27 cellular contexts compared by ENCODE assay signal in the genomic region with DNA sequence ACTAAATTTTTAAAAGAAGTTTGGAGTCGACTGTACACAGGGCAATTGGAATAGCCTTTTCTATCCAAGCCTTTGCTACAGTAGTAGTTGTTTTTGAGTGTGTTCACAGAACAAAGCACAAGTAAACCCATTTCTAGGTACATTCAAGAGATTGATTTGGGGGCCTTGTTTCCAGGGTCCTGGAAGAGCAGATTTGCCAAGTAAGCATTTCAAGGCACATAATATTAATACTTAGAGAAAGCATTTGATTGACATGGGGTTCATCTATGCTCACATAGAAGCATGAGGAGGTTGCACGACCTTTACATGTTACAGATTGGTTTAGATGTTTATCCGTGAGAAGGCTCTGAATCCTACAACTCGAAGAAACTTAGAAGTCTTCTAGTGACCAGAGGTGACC.
"Had no signal": no experiment of that assay in that cellular context is flagged by ENCODE, and none has a peak within 500 bp of the region (broad histone marks: within the 10 kb centered on the region; RNA-seq: fewer than 3 reads in every experiment).

No MANE protein-coding gene starts in this region.

- ATAC-seq: stimulated activated effector memory CD8-positive, alpha-beta T cell treated with anti-CD3 and anti-CD28 coated beads, Interleukin-12 subunit alpha, Interleukin-12 subunit beta, amount 100 ng/mL, for 72 hours; stimulated activated memory B cell treated with anti-CD40 and anti-IgM and Interleukin-4, amounts not matched to agents 10 μg/mL and 1 μg/mL and 100 μg/mL, for 72 hours; stimulated activated naive B cell treated with anti-CD40 and anti-IgM and Interleukin-4, amounts not matched to agents 10 μg/mL and 1 μg/mL and 100 μg/mL, for 72 hours; stimulated activated naive CD8-positive, alpha-beta T cell treated with anti-CD3 and anti-CD28 coated beads, Interleukin-15, amount 100 ng/mL, for 72 hours; stimulated activated naive CD8-positive, alpha-beta T cell treated with anti-CD3 and anti-CD28 coated beads, Interleukin-15, Interleukin-2, amounts not matched to agents 100 U/mL and 50 U/mL, for 24 hours; upper lobe of right lung had no signal

- H3K27me3 ChIP-seq: stomach, suprapubic skin, testis, thyroid gland, tibial artery, tibial nerve, transverse colon, upper lobe of left lung, upper lobe of right lung, uterus, vagina had no signal

- H3K4me1 ChIP-seq: stomach, suprapubic skin, testis, thyroid gland, tibial artery, tibial nerve, transverse colon, upper lobe of left lung, upper lobe of right lung, uterus, vagina had no signal

- H3K36me3 ChIP-seq: stomach, suprapubic skin, thoracic aorta, thyroid gland, tibial artery, tibial nerve, transverse colon, upper lobe of left lung, upper lobe of right lung, uterus, vagina had no signal

- H3K4me3 ChIP-seq: stomach, suprapubic skin, testis, thoracic aorta, thyroid gland, tibial artery, tibial nerve, transverse colon, upper lobe of left lung, upper lobe of right lung, uterus, vagina had no signal

- FAIRE-seq: urothelium cell line had no signal

- DNase-seq: stimulated activated CD4-positive, alpha-beta T cell treated with anti-CD3 and anti-CD28 coated beads, Interleukin-2, amount 100 ng/mL, for 48 hours; stimulated activated CD4-positive, alpha-beta T cell treated with anti-CD3 and anti-CD28 coated beads, Interleukin-4, amount 100 ng/mL, for 1 hour; stimulated activated CD4-positive, alpha-beta T cell treated with anti-CD3 and anti-CD28 coated beads, Interleukin-4, amount 100 ng/mL, for 24 hours; stimulated activated CD4-positive, alpha-beta T cell treated with anti-CD3 and anti-CD28 coated beads, Interleukin-4, amount 100 ng/mL, for 4 hours; stimulated activated CD8-positive, alpha-beta memory T cell treated with anti-CD3 and anti-CD28 coated beads, Interleukin-4, amount 100 ng/mL, for 48 hours; stimulated activated naive B cell treated with anti-CD40 and anti-IgM and Interleukin-4, amounts not matched to agents 10 μg/mL and 1 μg/mL and 100 μg/mL, for 72 hours; stimulated activated naive CD4-positive, alpha-beta T cell; stimulated activated naive CD4-positive, alpha-beta T cell treated with Interleukin-2 at 50 U/mL for 16 hours; stimulated activated naive CD8-positive, alpha-beta T cell treated with anti-CD3 and anti-CD28 coated beads, Interleukin-15, amount 100 ng/mL, for 72 hours; stimulated activated naive CD8-positive, alpha-beta T cell treated with anti-CD3 and anti-CD28 coated beads, Interleukin-15, Interleukin-2, amounts not matched to agents 100 U/mL and 50 U/mL, for 24 hours; stomach; substantia nigra; testis; thyroid gland; tibial artery; transverse colon; trophoblast cell; upper lobe of left lung; upper lobe of right lung; uterus had no signal

- H3K9me3 ChIP-seq: stomach, suprapubic skin, testis, thoracic aorta, thyroid gland, tibial artery, tibial nerve, transverse colon, upper lobe of left lung, upper lobe of right lung, uterus, vagina had no signal

- H3K27ac ChIP-seq: stomach, suprapubic skin, testis, thoracic aorta, thyroid gland, tibial artery, tibial nerve, transverse colon, upper lobe of left lung, upper lobe of right lung, uterus, vagina had no signal
